8 cellular contexts compared by ENCODE assay signal in genomic region chr3:194135516-194135805, GRCh38. TPM values are rescaled to one million over a fixed set of nuclear protein-coding genes. Genes with fewer than 3 reads are reported as not detected.
DNase-seq lines count a peak whose midpoint lies in the region; ATAC-seq, FAIRE-seq and TF ChIP-seq lines count a peak whose summit lies in the region.

No MANE protein-coding gene starts in this region.

- H3K36me3 Mint-ChIP-seq in activated CD4-positive, alpha-beta T cell treated with anti-CD3 and anti-CD28 coated beads, Interleukin-2, amount 10 ng/mL, durations not matched to agents 24 days and 14 days (ENCODE audit: low read depth) = peaks cover 6% of the 10 kb centered on the region
- no peaks in the 10 kb centered on the region for H3K36me3 Mint-ChIP-seq in activated T-helper 1 cell treated with anti-CD3 and anti-CD28 coated beads, Interleukin-12 subunit alpha, Interleukin-12 subunit beta, Interleukin-2, Interleukin-4 antibody, amounts not matched to agents 30 ng/mL and 10 ng/mL and 1 ng/mL, durations not matched to agents 14 hours and 24 hours and 36 hours (ENCODE audit: low read depth)

- H3K4me3 ChIP-seq in kidney (ENCODE audit: low read length in 2 of 2) (peak overlapping the region; percentile 82 to 96), testis (peak overlapping the region; percentile 57 to 73)

- H3K27ac ChIP-seq in kidney (ENCODE audit: low read depth in 2 of 2, low read length in 2 of 2) (peak overlapping the region; percentile 97), testis (peak overlapping the region in 1 of 2 donors; percentile 93)

- H3K36me3 ChIP-seq in kidney (ENCODE audit: control insufficient read depth in 1 of 2, insufficient read depth in 2 of 2, low read length in 2 of 2) = peaks cover 0 to 5% of the 10 kb centered on the region in 2 donors
- H3K36me3 ChIP-seq in testis (ENCODE audit: low read depth, missing control alignments) = no peaks in the 10 kb centered on the region

- H3K9me3 Mint-ChIP-seq in activated CD4-positive, alpha-beta T cell treated with anti-CD3 and anti-CD28 coated beads, Interleukin-2, amount 10 ng/mL, durations not matched to agents 24 days and 14 days = no peaks in the 10 kb centered on the region
- H3K9me3 Mint-ChIP-seq in activated T-helper 1 cell treated with anti-CD3 and anti-CD28 coated beads, Interleukin-12 subunit alpha, Interleukin-12 subunit beta, Interleukin-2, Interleukin-4 antibody, amounts not matched to agents 30 ng/mL and 10 ng/mL and 1 ng/mL, durations not matched to agents 14 hours and 24 hours and 36 hours = no peaks in the 10 kb centered on the region

- peaks cover 54% of the 10 kb centered on the region for H3K4me1 Mint-ChIP-seq in activated CD4-positive, alpha-beta T cell treated with anti-CD3 and anti-CD28 coated beads, Interleukin-2, amount 10 ng/mL, durations not matched to agents 24 days and 14 days
- peaks cover 80% of the 10 kb centered on the region for H3K4me1 Mint-ChIP-seq in activated T-helper 1 cell treated with anti-CD3 and anti-CD28 coated beads, Interleukin-12 subunit alpha, Interleukin-12 subunit beta, Interleukin-2, Interleukin-4 antibody, amounts not matched to agents 30 ng/mL and 10 ng/mL and 1 ng/mL, durations not matched to agents 14 hours and 24 hours and 36 hours (ENCODE audit: low read depth)

- intact Hi-C loops in activated CD4-positive, alpha-beta T cell treated with anti-CD3 and anti-CD28 coated beads, Interleukin-2, amount 10 ng/mL, durations not matched to agents 24 days and 14 days (cut with micrococcal nuclease) = loop anchor here (2.0 to 10.0 kb wide), 9 partner anchors 65 to 629 kb away; partner anchors contain the start of genes FAM43A and OPA1
- intact Hi-C loops in activated T-helper 1 cell treated with anti-CD3 and anti-CD28 coated beads, Interleukin-12 subunit alpha, Interleukin-12 subunit beta, Interleukin-2, Interleukin-4 antibody, amounts not matched to agents 30 ng/mL and 10 ng/mL and 1 ng/mL, durations not matched to agents 14 hours and 24 hours and 36 hours (cut with micrococcal nuclease) = loop anchor here (2.0 to 10.0 kb wide), 9 partner anchors 67 to 1409 kb away; partner anchors contain the start of genes ATP13A3, OPA1 and PPP1R2
- intact Hi-C loops in kidney (cut with DNase I) (loop anchor here (10.0 kb wide), 2 partner anchors 131 to 351 kb away; no protein-coding TSS in a partner anchor), testis (cut with DNase I; ENCODE audit: low total_unique reads) (loop anchor here (5.0 kb wide), 1 partner anchor 137 kb away; no protein-coding TSS in a partner anchor)

- TF ChIP-seq CTCF in kidney (IDR thresholded peaks at IDR 0.05; ENCODE audit: borderline replicate concordance, extremely low read depth, insufficient read depth) (no peak), testis (IDR thresholded peaks at IDR 0.05) (no peak)

- no peak for DNase-seq in activated CD4-positive, alpha-beta T cell treated with anti-CD3 and anti-CD28 coated beads, Interleukin-2, amount 10 ng/mL, durations not matched to agents 24 days and 14 days
- DNase-seq in activated CD4-positive, alpha-beta T cell treated with anti-CD3 and anti-CD28 coated beads for 48 hours = no peak
- DNase-seq in activated T-helper 1 cell treated with anti-CD3 and anti-CD28 coated beads, Interleukin-12 subunit alpha, Interleukin-12 subunit beta, Interleukin-2, Interleukin-4 antibody, amounts not matched to agents 30 ng/mL and 10 ng/mL and 1 ng/mL, durations not matched to agents 14 hours and 24 hours and 36 hours (ENCODE audit: low spot score) = no peak
- DNase-seq in kidney = no peak
- DNase-seq in testis = no peak
- no peak for DNase-seq in NCI-H1417 treated with DMSO at 0.1 percent for 48 hours (lab: John Stamatoyannopoulos, UW)

- H3K4me1 ChIP-seq in kidney (ENCODE audit: control insufficient read depth in 1 of 2, insufficient read depth in 1 of 2, low read depth in 1 of 2, low read length in 2 of 2) = peaks cover 31 to 34% of the 10 kb centered on the region in 2 donors
- H3K4me1 ChIP-seq in testis = peaks cover 49% of the 10 kb centered on the region

- H3K27me3 Mint-ChIP-seq in activated CD4-positive, alpha-beta T cell treated with anti-CD3 and anti-CD28 coated beads, Interleukin-2, amount 10 ng/mL, durations not matched to agents 24 days and 14 days = peaks cover 76% of the 10 kb centered on the region
- H3K27me3 Mint-ChIP-seq in activated T-helper 1 cell treated with anti-CD3 and anti-CD28 coated beads, Interleukin-12 subunit alpha, Interleukin-12 subunit beta, Interleukin-2, Interleukin-4 antibody, amounts not matched to agents 30 ng/mL and 10 ng/mL and 1 ng/mL, durations not matched to agents 14 hours and 24 hours and 36 hours (ENCODE audit: insufficient read depth) = peaks cover 67% of the 10 kb centered on the region

- H3K9me3 ChIP-seq in kidney (ENCODE audit: control insufficient read depth in 1 of 2, low read length in 2 of 2) (no peaks in the 10 kb centered on the region), testis (no peaks in the 10 kb centered on the region)

- H3K9ac ChIP-seq in kidney (ENCODE audit: low read length in 2 of 2) = peak overlapping the region; percentile 64 to 91

- H3K4me3 Mint-ChIP-seq in activated CD4-positive, alpha-beta T cell treated with anti-CD3 and anti-CD28 coated beads, Interleukin-2, amount 10 ng/mL, durations not matched to agents 24 days and 14 days = peak overlapping the region; percentile 90
- H3K4me3 Mint-ChIP-seq in activated T-helper 1 cell treated with anti-CD3 and anti-CD28 coated beads, Interleukin-12 subunit alpha, Interleukin-12 subunit beta, Interleukin-2, Interleukin-4 antibody, amounts not matched to agents 30 ng/mL and 10 ng/mL and 1 ng/mL, durations not matched to agents 14 hours and 24 hours and 36 hours = peak overlapping the region; percentile 85

- FAIRE-seq in kidney (lab: Jason Lieb, UNC) = no peak

- no peak overlapping the region for H3K27ac Mint-ChIP-seq in activated CD4-positive, alpha-beta T cell treated with anti-CD3 and anti-CD28 coated beads, Interleukin-2, amount 10 ng/mL, durations not matched to agents 24 days and 14 days
- peak overlapping the region; percentile 27 for H3K27ac Mint-ChIP-seq in activated T-helper 1 cell treated with anti-CD3 and anti-CD28 coated beads, Interleukin-12 subunit alpha, Interleukin-12 subunit beta, Interleukin-2, Interleukin-4 antibody, amounts not matched to agents 30 ng/mL and 10 ng/mL and 1 ng/mL, durations not matched to agents 14 hours and 24 hours and 36 hours

- H3K27me3 ChIP-seq in testis = no peaks in the 10 kb centered on the region

- ATAC-seq in GM21723 (IDR thresholded peaks at IDR 0.05; ENCODE audit: unreplicated experiment) (no peak), GM18520 (IDR thresholded peaks at IDR 0.05; ENCODE audit: unreplicated experiment) (no peak)

- 1 to 3% methylated on average over 4 of the region's 4 CpGs for WGBS in testis, 2 donors

- TF ChIP-seq POLR2A in testis (IDR thresholded peaks at IDR 0.05) = no peak

RNA-seq across cellular contexts. Expression of gene HES1, which starts 0.5 kb away (rescaled TPM):
- total RNA-seq in activated CD4-positive, alpha-beta T cell treated with anti-CD3 and anti-CD28 coated beads, Interleukin-2, amount 10 ng/mL, durations not matched to agents 24 days and 14 days = 0.64 and 1.2 TPM in 2 replicates
- 2.5 and 2.6 TPM in 2 replicates for total RNA-seq in activated T-helper 1 cell treated with anti-CD3 and anti-CD28 coated beads, Interleukin-12 subunit alpha, Interleukin-12 subunit beta, Interleukin-2, Interleukin-4 antibody, amounts not matched to agents 30 ng/mL and 10 ng/mL and 1 ng/mL, durations not matched to agents 14 hours and 24 hours and 36 hours
- total RNA-seq in kidney = 44.3 TPM
- polyA plus RNA-seq in kidney (ENCODE audit: insufficient read depth, low read depth, low replicate concordance) = 77.4 TPM
- total RNA-seq in testis = 10 to 100 TPM; 38.9 to 41.1 TPM
- 17.5 TPM for polyA plus RNA-seq in testis (ENCODE audit: insufficient read depth, low read depth, low replicate concordance)

Comparison
In these comparisons a context has a peak if more than half of its experiments do, and no peak if none do; other contexts are left out.
1. RNA of gene HES1, which starts 0.5 kb away (total RNA-seq): 44.3 TPM in kidney (single experiment) and 38.9 to 41.1 TPM in testis; 2.5 to 2.6 TPM in activated T-helper 1 cell treated with anti-CD3 and anti-CD28 coated beads, Interleukin-12 subunit alpha, Interleukin-12 subunit beta, Interleukin-2, Interleukin-4 antibody, amounts not matched to agents 30 ng/mL and 10 ng/mL and 1 ng/mL, durations not matched to agents 14 hours and 24 hours and 36 hours and 0.64 to 1.2 TPM in activated CD4-positive, alpha-beta T cell treated with anti-CD3 and anti-CD28 coated beads, Interleukin-2, amount 10 ng/mL, durations not matched to agents 24 days and 14 days; every median in the first group is over 10 times any median in the second.